18 cellular contexts compared by ENCODE assay signal in genomic region chr6:43475506-43475905, GRCh38. TPM values are rescaled to one million over a fixed set of nuclear protein-coding genes. Genes with fewer than 3 reads are reported as not detected.
DNase-seq lines count a peak whose midpoint lies in the region; TF ChIP-seq lines count a peak whose summit lies in the region.
"Had no signal": no experiment of that assay in that cellular context is flagged by ENCODE, and none has a peak within 500 bp of the region (broad histone marks: within the 10 kb centered on the region; RNA-seq: fewer than 3 reads in every experiment).

No MANE protein-coding gene starts in this region.

- no peaks in the 10 kb centered on the region for H3K9me3 ChIP-seq in CD8-positive, alpha-beta memory T cell (ENCODE audit: low read length)
- no peaks in the 10 kb centered on the region for H3K9me3 ChIP-seq in WERI-Rb-1 (ENCODE audit: severe bottlenecking)
- H3K9me3 ChIP-seq: A549, BLaER1, psoas muscle, upper lobe of right lung had no signal

- H3K4me3 Mint-ChIP-seq in CD8-positive, alpha-beta memory T cell, result peak overlapping the region in 2 of 7 donors; percentile 28 to 64
- no peak overlapping the region for H3K4me3 Mint-ChIP-seq in activated CD4-positive, alpha-beta T cell treated with anti-CD3 and anti-CD28 coated beads, Interleukin-2, amount 10 ng/mL, durations not matched to agents 24 days and 14 days
- H3K4me3 Mint-ChIP-seq: activated CD4-positive, alpha-beta T cell treated with anti-CD3 and anti-CD28 coated beads for 36 hours; activated naive CD8-positive, alpha-beta T cell treated with anti-CD3 and anti-CD28 coated beads, Interleukin-2, amount 50 U/mL, for 24 hours had no signal

- CTCF ChIA-PET in CD8-positive, alpha-beta memory T cell (lab: Charles Lee), result interaction anchor here (0.5 to 2.9 kb wide), 4 partner anchors 11 to 34 kb away, joined by 3 to 9 read pairs (median 6); partner anchors contain the start of gene DLK2

- H3K27me3 ChIP-seq in CD8-positive, alpha-beta memory T cell (ENCODE audit: insufficient read depth, low read length, poor library complexity, severe bottlenecking), result no peaks in the 10 kb centered on the region
- no peaks in the 10 kb centered on the region for H3K27me3 ChIP-seq in WERI-Rb-1 (ENCODE audit: insufficient read depth, low read depth, severe bottlenecking)
- H3K27me3 ChIP-seq: BLaER1, upper lobe of right lung had no signal

- POLR2A ChIA-PET in CD8-positive, alpha-beta memory T cell (lab: Charles Lee), result no interaction called here

- no peak for TF ChIP-seq CTCF in WERI-Rb-1 (IDR thresholded peaks at IDR 0.05; ENCODE audit: low read depth, low read length)

- intact Hi-C loops in activated CD4-positive, alpha-beta T cell treated with anti-CD3 and anti-CD28 coated beads, Interleukin-2, amount 10 ng/mL, durations not matched to agents 24 days and 14 days (cut with micrococcal nuclease), result loop anchor here (5.0 kb wide), 1 partner anchor 303 kb away; the partner anchor contains the start of gene SRF

- H3K4me3 ChIP-seq in CD8-positive, alpha-beta memory T cell (ENCODE audit: low read length), result no peak overlapping the region
- no peak overlapping the region for H3K4me3 ChIP-seq in WERI-Rb-1 (ENCODE audit: low read depth, low read length)
- H3K4me3 ChIP-seq: A549, BLaER1, coronary artery, psoas muscle, smooth muscle cell, upper lobe of right lung had no signal

- no peak overlapping the region for H3K27ac ChIP-seq in CD8-positive, alpha-beta memory T cell (ENCODE audit: low read depth, low read length)
- H3K27ac ChIP-seq in WERI-Rb-1, result peak overlapping the region; percentile 1
- H3K27ac ChIP-seq: A549, BLaER1, coronary artery, psoas muscle, upper lobe of right lung had no signal

- H3K27ac Mint-ChIP-seq in CD8-positive, alpha-beta memory T cell, result peak overlapping the region in 5 of 8 donors; percentile 21 to 82 (median 58)
- no peak overlapping the region for H3K27ac Mint-ChIP-seq in activated CD4-positive, alpha-beta T cell treated with anti-CD3 and anti-CD28 coated beads, Interleukin-2, amount 10 ng/mL, durations not matched to agents 24 days and 14 days
- H3K27ac Mint-ChIP-seq: activated CD4-positive, alpha-beta T cell treated with anti-CD3 and anti-CD28 coated beads for 36 hours; activated naive CD8-positive, alpha-beta T cell treated with anti-CD3 and anti-CD28 coated beads, Interleukin-2, amount 50 U/mL, for 24 hours had no signal

- H3K9me3 Mint-ChIP-seq in CD8-positive, alpha-beta memory T cell, result no peaks in the 10 kb centered on the region
- no peaks in the 10 kb centered on the region for H3K9me3 Mint-ChIP-seq in activated CD4-positive, alpha-beta T cell treated with anti-CD3 and anti-CD28 coated beads, Interleukin-2, amount 10 ng/mL, durations not matched to agents 24 days and 14 days
- H3K9me3 Mint-ChIP-seq: activated naive CD8-positive, alpha-beta T cell treated with anti-CD3 and anti-CD28 coated beads, Interleukin-2, amount 50 U/mL, for 24 hours had no signal

- peaks cover 0 to 5% of the 10 kb centered on the region in 2 donors for H3K27me3 Mint-ChIP-seq in CD8-positive, alpha-beta memory T cell
- H3K27me3 Mint-ChIP-seq in activated CD4-positive, alpha-beta T cell treated with anti-CD3 and anti-CD28 coated beads, Interleukin-2, amount 10 ng/mL, durations not matched to agents 24 days and 14 days, result peaks cover 5% of the 10 kb centered on the region

- peaks cover 16% of the 10 kb centered on the region for H3K4me1 ChIP-seq in CD8-positive, alpha-beta memory T cell (ENCODE audit: insufficient read depth, low read length)

- no peak for DNase-seq in CD8-positive, alpha-beta memory T cell
- DNase-seq in WERI-Rb-1 (peak; percentile 76), foreskin melanocyte (no peak)
- DNase-seq in activated CD4-positive, alpha-beta T cell treated with anti-CD3 and anti-CD28 coated beads, Interleukin-2, amount 10 ng/mL, durations not matched to agents 24 days and 14 days, result no peak
- DNase-seq: activated CD4-positive, alpha-beta T cell treated with anti-CD3 and anti-CD28 coated beads for 36 hours; activated naive CD8-positive, alpha-beta T cell treated with anti-CD3 and anti-CD28 coated beads, Interleukin-2, amount 50 U/mL, for 24 hours; hippocampal formation; mammary epithelial cell; MM.1S; NCI-H187; psoas muscle; RPMI8226; stimulated activated CD4-positive, alpha-beta T cell treated with anti-CD3 and anti-CD28 coated beads, Interleukin-4, amount 100 ng/mL, for 24 hours; upper lobe of right lung had no signal

- H3K4me1 Mint-ChIP-seq in CD8-positive, alpha-beta memory T cell, result peaks cover 32 to 38% (median 38%) of the 10 kb centered on the region in 3 donors
- peaks cover 29% of the 10 kb centered on the region for H3K4me1 Mint-ChIP-seq in activated CD4-positive, alpha-beta T cell treated with anti-CD3 and anti-CD28 coated beads, Interleukin-2, amount 10 ng/mL, durations not matched to agents 24 days and 14 days

- no peaks in the 10 kb centered on the region for H3K36me3 ChIP-seq in CD8-positive, alpha-beta memory T cell (ENCODE audit: insufficient read depth, low read length)
- peaks cover 22% of the 10 kb centered on the region for H3K36me3 ChIP-seq in WERI-Rb-1
- H3K36me3 ChIP-seq: BLaER1, upper lobe of right lung had no signal

- peaks cover 0 to 17% (median 0%) of the 10 kb centered on the region in 3 donors for H3K36me3 Mint-ChIP-seq in CD8-positive, alpha-beta memory T cell
- peaks cover 5% of the 10 kb centered on the region for H3K36me3 Mint-ChIP-seq in activated CD4-positive, alpha-beta T cell treated with anti-CD3 and anti-CD28 coated beads, Interleukin-2, amount 10 ng/mL, durations not matched to agents 24 days and 14 days (ENCODE audit: low read depth)

RNA-seq across cellular contexts. Expression of gene TJAP1, which starts 1.9 kb away (rescaled TPM):
- 10 to 100 TPM; 48.8 to 49.1 TPM for total RNA-seq in CD8-positive, alpha-beta memory T cell
- 11.8 TPM for polyA plus RNA-seq in CD8-positive, alpha-beta memory T cell
- total RNA-seq in activated CD4-positive, alpha-beta T cell treated with anti-CD3 and anti-CD28 coated beads, Interleukin-2, amount 10 ng/mL, durations not matched to agents 24 days and 14 days, result 40.7 and 41.1 TPM in 2 replicates

RNA-seq across cellular contexts. Expression of gene DLK2, which starts 20.2 kb away (rescaled TPM):
- total RNA-seq in CD8-positive, alpha-beta memory T cell, result 1 to 10 TPM; 1.9 TPM
- polyA plus RNA-seq in CD8-positive, alpha-beta memory T cell, result 1.4 TPM
- 1.6 and 2.0 TPM in 2 replicates for total RNA-seq in activated CD4-positive, alpha-beta T cell treated with anti-CD3 and anti-CD28 coated beads, Interleukin-2, amount 10 ng/mL, durations not matched to agents 24 days and 14 days

RNA-seq across cellular contexts. Expression of gene LRRC73, which starts 34.6 kb away (rescaled TPM):
- under 1 TPM; 0.11 to 0.13 TPM for total RNA-seq in CD8-positive, alpha-beta memory T cell
- polyA plus RNA-seq in CD8-positive, alpha-beta memory T cell, result not detected
- 0.14 and 0.51 TPM in 2 replicates for total RNA-seq in activated CD4-positive, alpha-beta T cell treated with anti-CD3 and anti-CD28 coated beads, Interleukin-2, amount 10 ng/mL, durations not matched to agents 24 days and 14 days

RNA-seq across cellular contexts. Expression of gene YIPF3, which starts 41.2 kb away (rescaled TPM):
- 10 to 100 TPM; 48.9 to 49.1 TPM for total RNA-seq in CD8-positive, alpha-beta memory T cell
- polyA plus RNA-seq in CD8-positive, alpha-beta memory T cell, result 86.5 TPM
- total RNA-seq in activated CD4-positive, alpha-beta T cell treated with anti-CD3 and anti-CD28 coated beads, Interleukin-2, amount 10 ng/mL, durations not matched to agents 24 days and 14 days, result 47.7 and 52.1 TPM in 2 replicates

RNA-seq across cellular contexts. Expression of gene POLR1C, which starts 41.4 kb away (rescaled TPM):
- total RNA-seq in CD8-positive, alpha-beta memory T cell, result 100 to 1,000 TPM; 122 to 124 TPM
- 19.6 TPM for polyA plus RNA-seq in CD8-positive, alpha-beta memory T cell
- 91.7 TPM in 2 replicates for total RNA-seq in activated CD4-positive, alpha-beta T cell treated with anti-CD3 and anti-CD28 coated beads, Interleukin-2, amount 10 ng/mL, durations not matched to agents 24 days and 14 days
